ENCODE assay signal across 27 cellular contexts in the genomic region with DNA sequence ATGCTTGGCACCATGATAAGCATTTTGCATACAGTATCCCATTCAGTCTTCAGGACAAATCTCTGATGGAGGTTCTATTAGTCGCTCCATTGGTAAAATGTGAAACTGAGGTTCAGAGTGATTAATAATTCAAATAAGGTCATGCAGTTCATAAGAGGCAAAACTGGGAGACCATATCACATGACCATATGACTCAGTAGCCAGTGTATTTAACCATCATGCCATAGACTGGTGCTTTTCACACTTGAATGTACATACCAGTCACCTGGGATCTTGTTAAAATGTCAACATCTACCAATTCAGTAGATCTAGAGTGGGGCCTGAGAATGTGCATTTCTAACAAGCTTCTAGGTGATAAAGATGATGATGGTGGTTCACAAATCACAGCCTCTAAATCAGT.
"Had no signal": no experiment of that assay in that cellular context is flagged by ENCODE, and none has a peak within 500 bp of the region (broad histone marks: within the 10 kb centered on the region; RNA-seq: fewer than 3 reads in every experiment).

No MANE protein-coding gene starts in this region.

- H3K27ac ChIP-seq: body of pancreas, coronary artery, dorsolateral prefrontal cortex, gastroesophageal sphincter, hepatocyte, ovary, sigmoid colon, thyroid gland, upper lobe of left lung, vagina had no signal

- H3K4me3 ChIP-seq: body of pancreas, coronary artery, dorsolateral prefrontal cortex, esophagus squamous epithelium, gastroesophageal sphincter, hepatocyte, ovary, sigmoid colon, stomach, thyroid gland, upper lobe of left lung, vagina had no signal

- H3K9me3 ChIP-seq: body of pancreas, esophagus squamous epithelium, gastroesophageal sphincter, ovary, sigmoid colon, stomach, thyroid gland, upper lobe of left lung, vagina had no signal

- H3K27me3 ChIP-seq: body of pancreas, dorsolateral prefrontal cortex, esophagus squamous epithelium, gastroesophageal sphincter, hepatocyte, ovary, sigmoid colon, stomach, thyroid gland, upper lobe of left lung, vagina had no signal

- ATAC-seq: body of pancreas; gastroesophageal sphincter; left colon; naive thymus-derived CD4-positive, alpha-beta T cell; stimulated activated naive B cell treated with anti-CD40 and anti-IgM and Interleukin-4, amounts not matched to agents 10 μg/mL and 1 μg/mL and 100 μg/mL, for 72 hours had no signal

- H3K36me3 ChIP-seq: esophagus squamous epithelium, gastroesophageal sphincter, ovary, sigmoid colon, thyroid gland, upper lobe of left lung, vagina had no signal

- DNase-seq: activated CD4-positive, alpha-beta T cell treated with anti-CD3 and anti-CD28 coated beads for 4 hours; activated CD4-positive, alpha-beta T cell treated with anti-CD3 and anti-CD28 coated beads, Interleukin-2, amount 50 U/mL, for 4 hours; activated CD8-positive, alpha-beta memory T cell treated with anti-CD3 and anti-CD28 coated beads for 24 hours; activated effector memory CD4-positive, alpha-beta T cell treated with Interleukin-2 at 50 U/mL for 16 hours; activated naive CD4-positive, alpha-beta T cell treated with Interleukin-2 at 50 U/mL for 16 hours; aorta; body of pancreas; dorsolateral prefrontal cortex; effector memory CD4-positive, alpha-beta T cell; esophagus squamous epithelium; islet precursor cell; left colon; midbrain; naive thymus-derived CD4-positive, alpha-beta T cell; ovary; retina; sigmoid colon; small intestine; stimulated activated CD4-positive, alpha-beta T cell treated with anti-CD3 and anti-CD28 coated beads, Interleukin-1b, Interleukin-23, amount 100 ng/mL, for 48 hours; stimulated activated naive B cell treated with anti-CD40 and anti-IgM and Interleukin-4, amounts not matched to agents 10 μg/mL and 1 μg/mL and 100 μg/mL, for 72 hours; stomach; thyroid gland; upper lobe of left lung had no signal
